15 cellular contexts compared by ENCODE assay signal in genomic region chr14:68962681-68963080, GRCh38. TPM values are rescaled to one million over a fixed set of nuclear protein-coding genes. Genes with fewer than 3 reads are reported as not detected.
DNase-seq lines count a peak whose midpoint lies in the region; ATAC-seq, FAIRE-seq and TF ChIP-seq lines count a peak whose summit lies in the region.
"Had no signal": no experiment of that assay in that cellular context is flagged by ENCODE, and none has a peak within 500 bp of the region (broad histone marks: within the 10 kb centered on the region; RNA-seq: fewer than 3 reads in every experiment).

No MANE protein-coding gene starts in this region.

- H3K79me2 ChIP-seq in H1 (ENCODE audit: control insufficient read depth in 1 of 2, insufficient read depth in 2 of 2, low read length in 2 of 2), result peaks cover 20 to 100% of the 10 kb centered on the region in 2 experiments

- no TSS peak for BruUV-seq in Calu3 (replicated peaks; lab: Mats Ljungman, UMichigan)

- H4K5ac ChIP-seq in H1 (ENCODE audit: insufficient read length, low read depth, low read length), result no peak overlapping the region

- FAIRE-seq in H1 (lab: Jason Lieb, UNC) (no peak), pancreas (lab: Jason Lieb, UNC) (no peak)
- FAIRE-seq: frontal cortex had no signal

- H4K20me1 ChIP-seq in H1 (replicated peaks in 1 of 2; ENCODE audit: control insufficient read depth in 1 of 2, insufficient read depth in 2 of 2, low read length in 2 of 2), result peaks cover 47 to 54% of the 10 kb centered on the region in 2 experiments

- no peak overlapping the region for H2BK12ac ChIP-seq in H1 (ENCODE audit: low read depth, low read length)

- H3K27ac ChIP-seq in H1 (ENCODE audit: low read depth, low read length) (peak overlapping the region; percentile 43; the same call in 1 of the 2 replicates), pancreas (no peak overlapping the region)
- H3K27ac ChIP-seq: KMS-11, upper lobe of right lung had no signal

- H3K36me3 Mint-ChIP-seq in Calu3 (ENCODE audit: insufficient read depth, unreplicated experiment), result peaks cover 52% of the 10 kb centered on the region
- peaks cover 9% of the 10 kb centered on the region for H3K36me3 Mint-ChIP-seq in T-cell

- no peak overlapping the region for H2BK15ac ChIP-seq in H1 (ENCODE audit: low read length)

- H2BK5ac ChIP-seq in H1 (ENCODE audit: low read depth, low read length), result no peak overlapping the region

- no peak for TF ChIP-seq RAD21 in H1 (IDR thresholded peaks at IDR 0.05 in 1 of 2, conservative IDR thresholded peaks at IDR 0.05 in 1 of 2; ENCODE audit: low read depth in 2 of 2, low read length in 2 of 2)

- no peak overlapping the region for H2AFZ ChIP-seq in H1 (ENCODE audit: low read length)

- H3K27ac Mint-ChIP-seq in Calu3 (ENCODE audit: unreplicated experiment), result peak overlapping the region; percentile 25
- peak overlapping the region; percentile 61 to 85 for H3K27ac Mint-ChIP-seq in T-cell

- no peak overlapping the region for H3K4me2 ChIP-seq in H1 (ENCODE audit: insufficient read depth in 1 of 2, low read depth in 2 of 2, low read length in 2 of 2)
- H3K4me2 ChIP-seq: KMS-11 had no signal

- peaks cover 0 to 20% (median 11%) of the 10 kb centered on the region in 4 experiments; a peak in 4 of 7 replicates for H3K4me1 ChIP-seq in H1 (replicated peaks in 1 of 4; ENCODE audit: control insufficient read depth in 3 of 4, insufficient read depth in 4 of 4, low read length in 3 of 4)
- peaks cover 16 to 56% (median 37%) of the 10 kb centered on the region in 3 donors for H3K4me1 ChIP-seq in pancreas

- no peak overlapping the region for H2BK20ac ChIP-seq in H1 (ENCODE audit: low read length)

- H3K4me3 Mint-ChIP-seq in Calu3 (ENCODE audit: low read depth, unreplicated experiment), result no peak overlapping the region
- peak overlapping the region in 1 of 3 donors; percentile 84 for H3K4me3 Mint-ChIP-seq in T-cell

- WGBS in H1 (ENCODE audit: extremely low coverage in 1 of 2, insufficient coverage in 1 of 2, insufficient read length in 1 of 2, insufficient replicate concordance in 2 of 2, low coverage in 1 of 2, low lambda C conversion rate in 2 of 2, missing lambda C conversion rate in 1 of 2), 2 experiments, result 90% methylated on average over 3 of the region's 3 CpGs; no CpG with 5 or more reads in 1 of the 2 experiments
- WGBS in pancreas, 2 donors, result 93 to 96% methylated on average over 3 of the region's 3 CpGs

- no peaks in the 10 kb centered on the region for H3K9me3 Mint-ChIP-seq in Calu3 (ENCODE audit: low read depth, unreplicated experiment)
- no peaks in the 10 kb centered on the region for H3K9me3 Mint-ChIP-seq in T-cell

- no peak overlapping the region; a peak in 1 of 7 replicates for H3K9ac ChIP-seq in H1 (replicated peaks in 1 of 4; ENCODE audit: extremely low read depth in 1 of 4, low read depth in 3 of 4, low read length in 3 of 4)
- H3K9ac ChIP-seq: KMS-11 had no signal

- peaks cover 40% of the 10 kb centered on the region for H3K79me1 ChIP-seq in H1 (ENCODE audit: low read depth, low read length)

- H3K4ac ChIP-seq in H1 (replicated peaks; ENCODE audit: insufficient read length, low read depth, low read length), result no peak overlapping the region

- H4K91ac ChIP-seq in H1 (replicated peaks; ENCODE audit: insufficient read length, low read length), result no peak overlapping the region

- H3K36me3 ChIP-seq in H1 (ENCODE audit: control insufficient read depth in 2 of 4, insufficient read depth in 4 of 4, low read length in 3 of 4), result peaks cover 0 to 2% (median under 1%) of the 10 kb centered on the region in 4 experiments; a peak in 3 of 8 replicates
- H3K36me3 ChIP-seq in pancreas, result no peaks in the 10 kb centered on the region
- H3K36me3 ChIP-seq: upper lobe of right lung had no signal

- no peaks in the 10 kb centered on the region for H3K9me3 ChIP-seq in H1 (ENCODE audit: insufficient read depth in 2 of 2, low read depth in 1 of 2, low read length in 1 of 2)
- no peaks in the 10 kb centered on the region for H3K9me3 ChIP-seq in pancreas
- H3K9me3 ChIP-seq: upper lobe of right lung had no signal

- no peak overlapping the region for H2AK5ac ChIP-seq in H1 (ENCODE audit: low read depth, low read length)

- peaks cover 70% of the 10 kb centered on the region for H3K4me1 Mint-ChIP-seq in Calu3 (ENCODE audit: low read depth, unreplicated experiment)
- peaks cover 90 to 97% (median 93%) of the 10 kb centered on the region in 3 donors for H3K4me1 Mint-ChIP-seq in T-cell

- H3K23me2 ChIP-seq in H1 (ENCODE audit: low read depth, low read length), result no peaks in the 10 kb centered on the region

- no peak overlapping the region for H3K18ac ChIP-seq in H1 (ENCODE audit: extremely low read depth, low read length)

- H3K14ac ChIP-seq in H1 (ENCODE audit: insufficient read length), result no peak overlapping the region

- H3K27me3 ChIP-seq in H1 (replicated peaks in 1 of 4; ENCODE audit: control insufficient read depth in 3 of 4, extremely low read depth in 1 of 4, insufficient read depth in 3 of 4, low read length in 3 of 4) (no peaks in the 10 kb centered on the region), pancreas (no peaks in the 10 kb centered on the region)
- H3K27me3 ChIP-seq: upper lobe of right lung had no signal

- no peak for DNase-seq in Calu3
- DNase-seq in T-cell, result no peak
- no peak for DNase-seq in H1 (ENCODE audit: low read depth in 1 of 2, low spot score in 2 of 2)
- peak; percentile 56 for DNase-seq in posterior vena cava (ENCODE audit: low spot score)
- DNase-seq in pancreas, result no peak
- DNase-seq: activated CD4-positive, CD25-positive, alpha-beta regulatory T cell treated with anti-CD3 and anti-CD28 coated beads, Interleukin-2, amount 50 U/mL, for 72 hours; effector memory CD4-positive, alpha-beta T cell; midbrain; stimulated activated CD4-positive, alpha-beta T cell treated with anti-CD3 and anti-CD28 coated beads, Interleukin-1b, Interleukin-23, amount 100 ng/mL, for 48 hours; upper lobe of right lung had no signal

- H2BK120ac ChIP-seq in H1 (replicated peaks; ENCODE audit: low read depth, low read length), result no peak overlapping the region

- no peak overlapping the region for H3K4me3 ChIP-seq in H1 (ENCODE audit: extremely low read depth in 1 of 4, insufficient read depth in 2 of 4, low read depth in 3 of 4, low read length in 4 of 4)
- H3K4me3 ChIP-seq in pancreas, result no peak overlapping the region
- H3K4me3 ChIP-seq: upper lobe of right lung had no signal

- TF ChIP-seq CTCF in Calu3 (IDR thresholded peaks at IDR 0.05; ENCODE audit: unreplicated experiment) (no peak), H1 (IDR thresholded peaks at IDR 0.05; ENCODE audit: control extremely low read depth in 1 of 3, insufficient read depth in 1 of 3, low read depth in 1 of 3, low read length in 3 of 3) (no peak), pancreas (IDR thresholded peaks at IDR 0.05) (no peak)

- no peak overlapping the region for H4K8ac ChIP-seq in H1 (ENCODE audit: extremely low read depth, insufficient read depth, low read length)

- TF ChIP-seq EP300 in H1 (IDR thresholded peaks at IDR 0.05; ENCODE audit: borderline replicate concordance in 1 of 2, low read depth in 2 of 2, low read length in 2 of 2), result no peak

- no peak overlapping the region for H3K23ac ChIP-seq in H1 (ENCODE audit: insufficient read length)

- intact Hi-C loops in Calu3 (cut with micrococcal nuclease; ENCODE audit: unreplicated experiment) (loop anchor here (2.0 kb wide), 1 partner anchor 14 kb away; no protein-coding TSS in a partner anchor), posterior vena cava (cut with DNase I) (no loop called here), pancreas (cut with DNase I) (no loop called here)

- ATAC-seq in T-cell (replicated peaks in 1 of 4) (no peak), GM21576 (IDR thresholded peaks at IDR 0.05; ENCODE audit: unreplicated experiment) (no peak), pancreas (no peak), GM18867 (IDR thresholded peaks at IDR 0.05; ENCODE audit: unreplicated experiment) (no peak), HG03457 (IDR thresholded peaks at IDR 0.05; ENCODE audit: unreplicated experiment) (no peak)
- ATAC-seq: upper lobe of right lung had no signal

- no peak overlapping the region for H3K56ac ChIP-seq in H1 (replicated peaks; ENCODE audit: insufficient read length, low read depth, low read length)

- no peak for TF ChIP-seq POLR2A in H1 (IDR thresholded peaks at IDR 0.05; ENCODE audit: control extremely low read depth in 1 of 2, low read depth in 2 of 2, low read length in 2 of 2)

- CTCF ChIA-PET in Calu3 (lab: Charles Lee), result no interaction called here
- CTCF ChIA-PET in T-cell (lab: Charles Lee), result no interaction called here
- CTCF ChIA-PET in H1 (lab: Charles Lee; ENCODE audit: partially characterized antibody), result interaction anchor here (1.0 to 19.1 kb wide), 4 partner anchors 13 to 145 kb away, joined by 3 to 291 read pairs (median 4); no protein-coding TSS in a partner anchor

- POLR2A ChIA-PET in T-cell (lab: Charles Lee), result no interaction called here
- POLR2A ChIA-PET in H1 (lab: Charles Lee; ENCODE audit: partially characterized antibody), result interaction anchor here (0.6 to 2.1 kb wide), 2 partner anchors 13 to 409 kb away, joined by 3 to 14 read pairs; no protein-coding TSS in a partner anchor

- H3K27me3 Mint-ChIP-seq in Calu3 (ENCODE audit: unreplicated experiment), result no peaks in the 10 kb centered on the region
- H3K27me3 Mint-ChIP-seq in T-cell, result no peaks in the 10 kb centered on the region

TF ChIP-seq in H1, 55 proteins besides CTCF, POLR2A, EP300 and RAD21:
- no peak for TF ChIP-seq SIRT6 (IDR thresholded peaks at IDR 0.05; ENCODE audit: low read length)
- no peak for TF ChIP-seq CBX5 (IDR thresholded peaks at IDR 0.05; ENCODE audit: low read depth, low read length)
- no peak for TF ChIP-seq TBP (IDR thresholded peaks at IDR 0.05; ENCODE audit: low read depth, low read length)
- no peak for TF ChIP-seq PHF8 (conservative IDR thresholded peaks at IDR 0.05; ENCODE audit: low read depth, low read length)
- TF ChIP-seq TAF1 (IDR thresholded peaks at IDR 0.05; ENCODE audit: low read depth, low read length), result no peak
- no peak for TF ChIP-seq EGR1 (IDR thresholded peaks at IDR 0.05; ENCODE audit: borderline replicate concordance, low read depth, low read length)
TF ChIP-seq in H1: peak in this region for 0.

RNA-seq across cellular contexts. Expression of gene ACTN1, which starts 16.4 kb away (rescaled TPM):
- total RNA-seq in Calu3 (2022), result 246 and 326 TPM in 2 replicates
- 100 to 1,000 TPM in 4 of 5 donors, 10 to 100 TPM in 1; 84.8 to 219 (median 122) TPM for total RNA-seq in T-cell
- total RNA-seq in H1 (2021; fragmentation: NEBNext Ultra II Directional; extraction: Animal tissue kit (Norgen Biotek cat#: 25700)), result 253 and 262 TPM in 2 replicates
- polyA plus RNA-seq in H1 (2011; rRNA removed), result 236 and 302 TPM in 2 replicates
- 181 TPM for polyA plus RNA-seq in H1 (2011; cell fraction: cytosol; rRNA removed)
- polyA plus RNA-seq in H1 (2011; cell fraction: nucleus; rRNA removed), result 508 TPM
- polyA plus RNA-seq in H1 (2012, experiment 1 of 2), result 230 to 270 TPM (median 252 TPM) in 4 replicates
- 133 TPM for polyA plus RNA-seq in H1 (2012, experiment 2 of 2)
- polyA plus RNA-seq in H1 (2013, experiment 1 of 2), result 162 TPM
- polyA plus RNA-seq in H1 (2013, experiment 2 of 2), result 147 TPM
- polyA minus RNA-seq in H1 (2011; rRNA and poly(A)+ RNA removed), result 205 and 224 TPM in 2 replicates
- polyA minus RNA-seq in H1 (2011; cell fraction: cytosol; rRNA and poly(A)+ RNA removed), result 222 TPM
- polyA minus RNA-seq in H1 (2011; cell fraction: nucleus; rRNA and poly(A)+ RNA removed), result 201 TPM
- 100 to 1,000 TPM; 665 to 826 TPM for total RNA-seq in posterior vena cava
- total RNA-seq in pancreas, result 100 to 1,000 TPM in 2 of 6 donors, 10 to 100 TPM in 4; 41.4 to 133 (median 50.9) TPM
- polyA plus RNA-seq in pancreas, result 10 to 100 TPM; 24.4 to 47.3 TPM
